In the genomic region with DNA sequence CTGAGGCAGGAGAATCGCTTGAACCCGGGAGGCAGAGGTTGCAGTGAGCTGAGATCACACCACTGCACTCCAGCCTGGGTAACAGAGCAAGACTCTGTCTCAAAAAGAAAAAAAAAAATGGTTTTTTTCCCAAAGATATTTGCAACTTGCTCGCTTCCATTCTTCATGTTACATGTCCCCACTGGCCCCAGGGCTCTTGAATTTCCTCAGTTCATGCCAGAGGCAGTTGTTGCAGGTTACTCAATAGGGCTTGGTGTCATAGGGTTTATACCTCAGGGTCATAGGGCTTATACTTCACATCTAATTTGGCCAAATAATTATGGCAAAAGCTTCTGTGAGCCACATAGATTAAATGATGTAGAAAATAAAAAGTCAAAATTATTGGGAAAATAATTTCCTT, we compare ENCODE assay signal across 8 cellular contexts. TPM values are rescaled to one million over a fixed set of nuclear protein-coding genes. Genes with fewer than 3 reads are reported as not detected.
"Had no signal": no experiment of that assay in that cellular context is flagged by ENCODE, and none has a peak within 500 bp of the region (broad histone marks: within the 10 kb centered on the region; RNA-seq: fewer than 3 reads in every experiment).

No MANE protein-coding gene starts in this region.

- H3K27ac ChIP-seq: HL-60 had no signal

- DNase-seq: IMR-90, KBM-7, KG1 had no signal

- FAIRE-seq: HepG2, HTR-8/SVneo, K562 had no signal

- H3K4me3 ChIP-seq: K562 had no signal

RNA-seq across cellular contexts. Expression of a gene that starts 44.1 kb away (rescaled TPM):
- polyA plus RNA-seq: HepG2, IgD-negative memory B cell, IMR-90 had no signal

RNA-seq across cellular contexts. Expression of a gene that starts 51.6 kb away (rescaled TPM):
- polyA plus RNA-seq: IgD-negative memory B cell had no signal
